Comparison of ENCODE assay signal across 8 cellular contexts in genomic region chr20:59006864-59007757, GRCh38. TPM values are rescaled to one million over a fixed set of nuclear protein-coding genes. Genes with fewer than 3 reads are reported as not detected.
DNase-seq lines count a peak whose midpoint lies in the region; ATAC-seq, FAIRE-seq and TF ChIP-seq lines count a peak whose summit lies in the region.

Gene CTSZ, minus strand, starts transcription at chr20:59007254. Its CDS starts 126 bp downstream, at chr20:59007128.

- TF ChIP-seq EP300 in H1 (IDR thresholded peaks at IDR 0.05; ENCODE audit: borderline replicate concordance in 1 of 2, low read depth in 2 of 2, low read length in 2 of 2), result no peak

- no peak; a peak in 1 of 4 replicates for TF ChIP-seq RAD21 in H1 (IDR thresholded peaks at IDR 0.05 in 1 of 2, conservative IDR thresholded peaks at IDR 0.05 in 1 of 2; ENCODE audit: low read depth in 2 of 2, low read length in 2 of 2)

- no peak within 1 kb of the TSS for H4K5ac ChIP-seq in H1 (ENCODE audit: insufficient read length, low read depth, low read length)

- no peak within 1 kb of the TSS for H3K56ac ChIP-seq in H1 (replicated peaks; ENCODE audit: insufficient read length, low read depth, low read length)

- no peaks in the 10 kb centered on the region for H3K27me3 Mint-ChIP-seq in activated CD4-positive, alpha-beta T cell treated with anti-CD3 and anti-CD28 coated beads, Interleukin-2, amount 10 ng/mL, durations not matched to agents 7 days and 5 days

- H3K14ac ChIP-seq in H1 (ENCODE audit: insufficient read length), result no peak within 1 kb of the TSS
- H3K14ac ChIP-seq in mesenchymal stem cell (ENCODE audit: low read length in 2 of 2), result peak within 1 kb of the TSS in 1 of 2 experiments; percentile 14

- H2AK5ac ChIP-seq in H1 (ENCODE audit: low read depth, low read length), result peak within 1 kb of the TSS; percentile 24; the same call in 1 of the 2 replicates
- H2AK5ac ChIP-seq in mesenchymal stem cell (ENCODE audit: low read length, severe bottlenecking), result peak within 1 kb of the TSS; percentile 76

- H3K79me1 ChIP-seq in H1 (ENCODE audit: low read depth, low read length) (no peaks in the 10 kb centered on the region), mesenchymal stem cell (replicated peaks; ENCODE audit: low read length, poor library complexity, severe bottlenecking) (peaks cover 30% of the 10 kb centered on the region)

- TF ChIP-seq POLR2A in GM15510 (IDR thresholded peaks at IDR 0.05; ENCODE audit: borderline replicate concordance, extremely low read depth, insufficient read length) (peak; percentile 82), H1 (IDR thresholded peaks at IDR 0.05; ENCODE audit: control extremely low read depth in 1 of 2, low read depth in 2 of 2, low read length in 2 of 2) (peak in 1 of 2 experiments; percentile 40; a peak in 1 of 3 replicates)

- H3K23ac ChIP-seq in H1 (ENCODE audit: insufficient read length) (no peak within 1 kb of the TSS), mesenchymal stem cell (ENCODE audit: low read length in 2 of 2) (no peak within 1 kb of the TSS)

- H3K9ac ChIP-seq in H1 (replicated peaks in 1 of 4; ENCODE audit: extremely low read depth in 1 of 4, low read depth in 3 of 4, low read length in 3 of 4) (peak within 1 kb of the TSS in 2 of 4 experiments; percentile 42 to 58; a peak in 5 of 7 replicates), mesenchymal stem cell (ENCODE audit: low read length) (peak within 1 kb of the TSS; percentile 93), stomach smooth muscle (ENCODE audit: low read length in 2 of 2) (peak within 1 kb of the TSS; percentile 90 to 91)

- no peak within 1 kb of the TSS for H3K4ac ChIP-seq in H1 (replicated peaks; ENCODE audit: insufficient read length, low read depth, low read length)
- H3K4ac ChIP-seq in mesenchymal stem cell (ENCODE audit: low read depth in 1 of 2, low read length in 2 of 2), result peak within 1 kb of the TSS; percentile 55 to 75

- H4K8ac ChIP-seq in H1 (ENCODE audit: extremely low read depth, insufficient read depth, low read length), result peak within 1 kb of the TSS; percentile 18
- peak within 1 kb of the TSS; percentile 87 for H4K8ac ChIP-seq in mesenchymal stem cell (ENCODE audit: low read length)

- DNase-seq in HPDE6-E6E7 (ENCODE audit: extremely low spot score) (peak; percentile 78), H1 (ENCODE audit: low read depth in 1 of 2, low spot score in 2 of 2) (peak in 1 of 2 experiments; percentile 76), mesenchymal stem cell (peak; percentile 36)
- peak; percentile 53 for DNase-seq in activated CD4-positive, alpha-beta T cell treated with anti-CD3 and anti-CD28 coated beads, Interleukin-2, amount 10 ng/mL, durations not matched to agents 7 days and 5 days

- CTCF ChIA-PET in activated CD4-positive, alpha-beta T cell treated with anti-CD3 and anti-CD28 coated beads, Interleukin-2, amount 10 ng/mL, durations not matched to agents 7 days and 5 days (lab: Charles Lee), result no interaction called here
- CTCF ChIA-PET in H1 (lab: Charles Lee; ENCODE audit: partially characterized antibody), result interaction anchor here (0.5 kb wide), 1 partner anchor 26 kb away, joined by 3 read pairs; the partner anchor contains the start of gene NELFCD

- peaks cover 0 to 6% of the 10 kb centered on the region in 2 experiments for H4K20me1 ChIP-seq in H1 (replicated peaks in 1 of 2; ENCODE audit: control insufficient read depth in 1 of 2, insufficient read depth in 2 of 2, low read length in 2 of 2)

- peaks cover 17% of the 10 kb centered on the region for H3K36me3 Mint-ChIP-seq in activated CD4-positive, alpha-beta T cell treated with anti-CD3 and anti-CD28 coated beads, Interleukin-2, amount 10 ng/mL, durations not matched to agents 7 days and 5 days (ENCODE audit: low read depth)

- WGBS in H1 (ENCODE audit: extremely low coverage in 1 of 2, insufficient coverage in 1 of 2, insufficient read length in 1 of 2, insufficient replicate concordance in 2 of 2, low coverage in 1 of 2, low lambda C conversion rate in 2 of 2, missing lambda C conversion rate in 1 of 2), 2 experiments, result 19% methylated on average over 27 of the region's 86 CpGs; no CpG with 5 or more reads in 1 of the 2 experiments
- WGBS in mesenchymal stem cell, result 13% methylated on average over 68 of the region's 86 CpGs

- H3K4me1 ChIP-seq in H1 (replicated peaks in 1 of 4; ENCODE audit: control insufficient read depth in 3 of 4, insufficient read depth in 4 of 4, low read length in 3 of 4), result peaks cover 0 to 8% (median 7%) of the 10 kb centered on the region in 4 experiments; a peak in 3 of 7 replicates
- peaks cover 48% of the 10 kb centered on the region for H3K4me1 ChIP-seq in mesenchymal stem cell (ENCODE audit: control insufficient read depth, insufficient read depth, low read depth, low read length)
- H3K4me1 ChIP-seq in stomach smooth muscle (ENCODE audit: control insufficient read depth, insufficient read depth, low read length), result peaks cover 30% of the 10 kb centered on the region

- no peak within 1 kb of the TSS for H2BK20ac ChIP-seq in H1 (ENCODE audit: low read length)

- peak within 1 kb of the TSS; percentile 91 for H3K27ac Mint-ChIP-seq in activated CD4-positive, alpha-beta T cell treated with anti-CD3 and anti-CD28 coated beads, Interleukin-2, amount 10 ng/mL, durations not matched to agents 7 days and 5 days

- H2BK12ac ChIP-seq in H1 (ENCODE audit: low read depth, low read length) (peak within 1 kb of the TSS; percentile 50), mesenchymal stem cell (ENCODE audit: low read length in 2 of 2) (peak within 1 kb of the TSS; percentile 22 to 58)

- no peak for FAIRE-seq in H1 (lab: Jason Lieb, UNC)

- H3K18ac ChIP-seq in H1 (ENCODE audit: extremely low read depth, low read length), result peak within 1 kb of the TSS; percentile 60; the same call in 1 of the 2 replicates
- peak within 1 kb of the TSS; percentile 34 to 81 for H3K18ac ChIP-seq in mesenchymal stem cell (ENCODE audit: low read depth in 1 of 2, low read length in 2 of 2)

- H2BK5ac ChIP-seq in H1 (ENCODE audit: low read depth, low read length) (no peak within 1 kb of the TSS), mesenchymal stem cell (ENCODE audit: low read depth, low read length, poor library complexity, severe bottlenecking) (no peak within 1 kb of the TSS)

- H3K4me2 ChIP-seq in H1 (ENCODE audit: insufficient read depth in 1 of 2, low read depth in 2 of 2, low read length in 2 of 2), result peak within 1 kb of the TSS; percentile 48 to 90
- H3K4me2 ChIP-seq in mesenchymal stem cell (ENCODE audit: low read length, poor library complexity, severe bottlenecking), result peak within 1 kb of the TSS; percentile 62

- H4K91ac ChIP-seq in H1 (replicated peaks; ENCODE audit: insufficient read length, low read length) (peak within 1 kb of the TSS; percentile 83), mesenchymal stem cell (ENCODE audit: low read length) (peak within 1 kb of the TSS; percentile 76)

- H3K9me3 Mint-ChIP-seq in activated CD4-positive, alpha-beta T cell treated with anti-CD3 and anti-CD28 coated beads, Interleukin-2, amount 10 ng/mL, durations not matched to agents 7 days and 5 days, result no peaks in the 10 kb centered on the region

- ATAC-seq in HG03280 (IDR thresholded peaks at IDR 0.05; ENCODE audit: unreplicated experiment), result no peak
- no peak for ATAC-seq in GM19324 (IDR thresholded peaks at IDR 0.05; ENCODE audit: low FRiP score, unreplicated experiment)

- H3K79me2 ChIP-seq in H1 (ENCODE audit: control insufficient read depth in 1 of 2, insufficient read depth in 2 of 2, low read length in 2 of 2), result no peaks in the 10 kb centered on the region

- H2BK15ac ChIP-seq in H1 (ENCODE audit: low read length) (peak within 1 kb of the TSS; percentile 12; the same call in 1 of the 2 replicates), mesenchymal stem cell (ENCODE audit: low read depth, poor library complexity, severe bottlenecking) (peak within 1 kb of the TSS; percentile 85)

- peaks cover 52% of the 10 kb centered on the region for H3K4me1 Mint-ChIP-seq in activated CD4-positive, alpha-beta T cell treated with anti-CD3 and anti-CD28 coated beads, Interleukin-2, amount 10 ng/mL, durations not matched to agents 7 days and 5 days

- peak within 1 kb of the TSS; percentile 78 for H3K4me3 Mint-ChIP-seq in activated CD4-positive, alpha-beta T cell treated with anti-CD3 and anti-CD28 coated beads, Interleukin-2, amount 10 ng/mL, durations not matched to agents 7 days and 5 days

- no peaks in the 10 kb centered on the region for H3K9me3 ChIP-seq in H1 (ENCODE audit: insufficient read depth in 2 of 2, low read depth in 1 of 2, low read length in 1 of 2)
- no peaks in the 10 kb centered on the region for H3K9me3 ChIP-seq in mesenchymal stem cell (ENCODE audit: control insufficient read depth, low read length)
- H3K9me3 ChIP-seq in stomach smooth muscle (ENCODE audit: control insufficient read depth in 2 of 2, low read length in 2 of 2), result no peaks in the 10 kb centered on the region

- H2BK120ac ChIP-seq in H1 (replicated peaks; ENCODE audit: low read depth, low read length), result no peak within 1 kb of the TSS
- H2BK120ac ChIP-seq in mesenchymal stem cell (ENCODE audit: low read depth, low read length), result peak within 1 kb of the TSS; percentile 83

- POLR2A ChIA-PET in activated CD4-positive, alpha-beta T cell treated with anti-CD3 and anti-CD28 coated beads, Interleukin-2, amount 10 ng/mL, durations not matched to agents 7 days and 5 days (lab: Charles Lee), result no interaction called here
- POLR2A ChIA-PET in H1 (lab: Charles Lee; ENCODE audit: partially characterized antibody), result interaction anchor here (1.2 to 1.9 kb wide), 3 partner anchors 14 to 25 kb away, joined by 3 to 4 read pairs (median 3); partner anchors contain the start of gene NELFCD

- H3K27me3 ChIP-seq in H1 (replicated peaks in 1 of 4; ENCODE audit: control insufficient read depth in 3 of 4, extremely low read depth in 1 of 4, insufficient read depth in 3 of 4, low read length in 3 of 4) (peaks cover 0 to 12% (median 5%) of the 10 kb centered on the region in 4 experiments; a peak in 3 of 7 replicates), mesenchymal stem cell (ENCODE audit: control insufficient read depth in 1 of 2, insufficient read depth in 1 of 2, low read length in 2 of 2) (no peaks in the 10 kb centered on the region), stomach smooth muscle (ENCODE audit: control insufficient read depth in 1 of 2, insufficient read depth in 2 of 2, low read length in 2 of 2) (no peaks in the 10 kb centered on the region)

- H3K4me3 ChIP-seq in H1 (ENCODE audit: extremely low read depth in 1 of 4, insufficient read depth in 2 of 4, low read depth in 3 of 4, low read length in 4 of 4) (peak within 1 kb of the TSS; percentile 51 to 65 (median 56)), mesenchymal stem cell (ENCODE audit: insufficient read depth in 1 of 2, low read depth in 1 of 2, low read length in 2 of 2) (peak within 1 kb of the TSS; percentile 58 to 91), stomach smooth muscle (ENCODE audit: low read length in 2 of 2) (peak within 1 kb of the TSS; percentile 84 to 89)

- no peaks in the 10 kb centered on the region for H3K36me3 ChIP-seq in H1 (ENCODE audit: control insufficient read depth in 2 of 4, insufficient read depth in 4 of 4, low read length in 3 of 4)
- H3K36me3 ChIP-seq in mesenchymal stem cell (ENCODE audit: control insufficient read depth in 1 of 2, insufficient read depth in 2 of 2, low read depth in 1 of 2, low read length in 2 of 2), result peaks cover 11 to 30% of the 10 kb centered on the region in 2 experiments
- H3K36me3 ChIP-seq in stomach smooth muscle (ENCODE audit: control insufficient read depth in 2 of 2, insufficient read depth in 2 of 2, low read length in 2 of 2), result peaks cover 0 to 2% of the 10 kb centered on the region in 2 donors

- H3K27ac ChIP-seq in H1 (ENCODE audit: low read depth, low read length) (no peak within 1 kb of the TSS; the same call in 1 of the 2 replicates), mesenchymal stem cell (ENCODE audit: low read length, poor library complexity, severe bottlenecking) (no peak within 1 kb of the TSS), stomach smooth muscle (ENCODE audit: low read length) (peak within 1 kb of the TSS; percentile 53)

- TF ChIP-seq CTCF in H1 (IDR thresholded peaks at IDR 0.05; ENCODE audit: control extremely low read depth in 1 of 3, insufficient read depth in 1 of 3, low read depth in 1 of 3, low read length in 3 of 3), result no peak

- H3K23me2 ChIP-seq in H1 (ENCODE audit: low read depth, low read length), result peaks cover 2% of the 10 kb centered on the region; the same call in 1 of the 2 replicates

- H2AFZ ChIP-seq in H1 (ENCODE audit: low read length) (no peak within 1 kb of the TSS), mesenchymal stem cell (ENCODE audit: low read depth, low read length) (peak within 1 kb of the TSS; percentile 92)

RNA-seq across cellular contexts. Expression of gene CTSZ, which starts in this region (rescaled TPM):
- 10 to 100 TPM; 48.2 to 53.3 TPM for total RNA-seq in activated CD4-positive, alpha-beta T cell treated with anti-CD3 and anti-CD28 coated beads, Interleukin-2, amount 10 ng/mL, durations not matched to agents 7 days and 5 days
- 32.3 and 32.8 TPM in 2 replicates for total RNA-seq in H1 (2021; fragmentation: NEBNext Ultra II Directional; extraction: Animal tissue kit (Norgen Biotek cat#: 25700))
- polyA plus RNA-seq in H1 (2011; rRNA removed), result 34.0 and 37.3 TPM in 2 replicates
- polyA plus RNA-seq in H1 (2011; cell fraction: cytosol; rRNA removed), result 40.6 TPM
- 20.6 TPM for polyA plus RNA-seq in H1 (2011; cell fraction: nucleus; rRNA removed)
- polyA plus RNA-seq in H1 (2012, experiment 1 of 2), result 28.5 to 44.8 TPM (median 40.1 TPM) in 4 replicates
- 14.9 TPM for polyA plus RNA-seq in H1 (2012, experiment 2 of 2)
- polyA plus RNA-seq in H1 (2013, experiment 1 of 2), result 22.7 TPM
- polyA plus RNA-seq in H1 (2013, experiment 2 of 2), result 28.3 TPM
- 18.3 and 24.6 TPM in 2 replicates for polyA minus RNA-seq in H1 (2011; rRNA and poly(A)+ RNA removed)
- 11.0 TPM for polyA minus RNA-seq in H1 (2011; cell fraction: cytosol; rRNA and poly(A)+ RNA removed)
- 18.3 TPM for polyA minus RNA-seq in H1 (2011; cell fraction: nucleus; rRNA and poly(A)+ RNA removed)
- 117 TPM for polyA plus RNA-seq in mesenchymal stem cell (2013, experiment 1 of 2)
- polyA plus RNA-seq in mesenchymal stem cell (2013, experiment 2 of 2), result 116 TPM
